In the genomic region with DNA sequence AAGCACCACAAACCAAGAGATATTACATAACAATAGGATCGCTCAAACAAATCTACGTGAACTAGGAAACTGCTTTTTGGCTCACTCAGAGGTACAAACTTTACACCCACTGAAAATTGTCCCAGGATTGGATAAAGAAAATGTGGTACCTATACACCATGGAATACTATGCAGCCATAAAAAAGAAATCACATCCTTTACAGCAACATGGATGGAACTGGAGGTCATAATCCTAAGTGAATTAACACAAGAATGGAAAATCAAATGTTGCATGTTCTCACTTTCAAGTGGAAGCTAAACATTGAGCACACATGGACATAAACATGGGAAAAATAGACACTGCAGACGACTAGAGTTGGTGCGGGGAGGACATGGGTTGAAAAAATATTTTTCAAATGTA, we compare ENCODE assay signal across 29 cellular contexts.
"Had no signal": no experiment of that assay in that cellular context is flagged by ENCODE, and none has a peak within 500 bp of the region (broad histone marks: within the 10 kb centered on the region; RNA-seq: fewer than 3 reads in every experiment).

No MANE protein-coding gene starts in this region.

- H3K9me3 ChIP-seq: left lung, lower lobe of right lung, neutrophil, ovary, right atrium auricular region, right lobe of liver, stomach, testis, thyroid gland, transverse colon, upper lobe of left lung, vagina had no signal

- H3K27ac ChIP-seq: left lung, lower lobe of right lung, neutrophil, ovary, right lobe of liver, stomach, testis, thyroid gland, upper lobe of left lung, vagina had no signal

- H3K4me3 ChIP-seq: left lung, lower lobe of right lung, neural progenitor cell, ovary, right atrium auricular region, right lobe of liver, stomach, testis, thyroid gland, transverse colon, upper lobe of left lung, vagina had no signal

- ATAC-seq: left colon; lower lobe of right lung; naive thymus-derived CD8-positive, alpha-beta T cell; stimulated activated naive B cell treated with anti-CD40 and anti-IgM and Interleukin-4, amounts not matched to agents 10 μg/mL and 1 μg/mL and 100 μg/mL, for 72 hours; stimulated activated naive CD8-positive, alpha-beta T cell treated with anti-CD3 and anti-CD28 coated beads, Interleukin-15, Interleukin-2, amounts not matched to agents 100 U/mL and 50 U/mL, for 24 hours had no signal

- H3K4me3 Mint-ChIP-seq: immature natural killer cell; naive thymus-derived CD8-positive, alpha-beta T cell; nephron progenitor cell; neural progenitor cell; stimulated activated naive B cell treated with anti-CD40 and anti-IgM and Interleukin-4, amounts not matched to agents 10 μg/mL and 1 μg/mL and 100 μg/mL, for 72 hours had no signal

- DNase-seq: hypothalamus; immature natural killer cell; kidney; left colon; left lung; lower lobe of right lung; mammary epithelial cell; mesenchymal stem cell; naive thymus-derived CD8-positive, alpha-beta T cell; nephron progenitor cell; occipital lobe; ovary; right lobe of liver; stimulated activated CD4-positive, alpha-beta T cell treated with anti-CD3 and anti-CD28 coated beads, Interleukin-12 subunit alpha, Interleukin-12 subunit beta, amount 100 ng/mL, for 4 hours; stimulated activated CD4-positive, alpha-beta T cell treated with anti-CD3 and anti-CD28 coated beads, Interleukin-15, amount 100 ng/mL, for 24 hours; stimulated activated CD4-positive, alpha-beta T cell treated with anti-CD3 and anti-CD28 coated beads, Interleukin-2, amount 100 ng/mL, for 24 hours; stimulated activated CD4-positive, alpha-beta T cell treated with anti-CD3 and anti-CD28 coated beads, Interleukin-4, amount 100 ng/mL, for 1 hour; stimulated activated naive B cell treated with anti-CD40 and anti-IgM and Interleukin-4, amounts not matched to agents 10 μg/mL and 1 μg/mL and 100 μg/mL, for 72 hours; stimulated activated naive CD8-positive, alpha-beta T cell treated with anti-CD3 and anti-CD28 coated beads, Interleukin-15, Interleukin-2, amounts not matched to agents 100 U/mL and 50 U/mL, for 24 hours; stomach; testis; thyroid gland; transverse colon; upper lobe of left lung had no signal

- H3K27ac Mint-ChIP-seq: immature natural killer cell; naive thymus-derived CD8-positive, alpha-beta T cell; progenitor cell of endocrine pancreas; stimulated activated naive B cell treated with anti-CD40 and anti-IgM and Interleukin-4, amounts not matched to agents 10 μg/mL and 1 μg/mL and 100 μg/mL, for 72 hours had no signal

- H3K4me1 ChIP-seq: right lobe of liver had no signal

- H3K9me3 Mint-ChIP-seq: immature natural killer cell, nephron progenitor cell, neural progenitor cell had no signal

- H3K4me1 Mint-ChIP-seq: immature natural killer cell had no signal

- H3K27me3 Mint-ChIP-seq: progenitor cell of endocrine pancreas had no signal

- H3K36me3 ChIP-seq: left lung, lower lobe of right lung, neural progenitor cell, neutrophil, ovary, right atrium auricular region, right lobe of liver, stomach, thyroid gland, transverse colon, upper lobe of left lung, vagina had no signal

- H3K36me3 Mint-ChIP-seq: naive thymus-derived CD8-positive, alpha-beta T cell; stimulated activated naive B cell treated with anti-CD40 and anti-IgM and Interleukin-4, amounts not matched to agents 10 μg/mL and 1 μg/mL and 100 μg/mL, for 72 hours had no signal

- H3K27me3 ChIP-seq: left lung, neural progenitor cell, ovary, right atrium auricular region, right lobe of liver, stomach, testis, thyroid gland, transverse colon, upper lobe of left lung, vagina had no signal
